Comparison of ENCODE assay signal across 33 cellular contexts in the genomic region with DNA sequence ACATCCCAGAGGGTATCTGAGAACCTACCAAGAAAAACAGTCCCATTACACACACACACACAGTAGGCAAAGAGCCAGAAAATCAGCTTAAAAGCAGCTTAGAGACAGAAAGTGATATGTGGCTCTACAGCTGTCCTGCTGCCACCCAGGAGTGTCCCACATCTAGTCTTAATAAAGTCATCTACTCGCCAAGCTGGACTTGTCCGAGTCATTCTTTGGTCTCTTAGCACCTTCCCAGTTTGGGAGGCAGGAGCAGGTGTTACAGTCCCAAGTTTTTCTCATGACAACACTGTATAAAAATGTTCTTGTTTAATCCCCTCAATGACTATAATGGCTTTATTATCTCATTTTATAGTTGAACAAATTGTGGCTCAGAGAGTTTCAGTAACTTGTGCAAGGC.
"Had no signal": no experiment of that assay in that cellular context is flagged by ENCODE, and none has a peak within 500 bp of the region (broad histone marks: within the 10 kb centered on the region; RNA-seq: fewer than 3 reads in every experiment).

No MANE protein-coding gene starts in this region.

- H3K36me3 Mint-ChIP-seq: activated CD4-positive, alpha-beta memory T cell treated with anti-CD3 and anti-CD28 coated beads for 36 hours; activated CD8-positive, alpha-beta memory T cell treated with anti-CD3 and anti-CD28 coated beads, Interleukin-2, amount 10 ng/mL, durations not matched to agents 7 days and 5 days; activated naive CD4-positive, alpha-beta T cell treated with anti-CD3 and anti-CD28 coated beads, Interleukin-2, amount 50 U/mL, for 24 hours; activated naive CD8-positive, alpha-beta T cell treated with anti-CD3 and anti-CD28 coated beads for 36 hours had no signal

- H3K36me3 ChIP-seq: adrenal gland, ascending aorta, colonic mucosa, esophagus squamous epithelium, heart left ventricle, WERI-Rb-1 had no signal

- H3K9me3 ChIP-seq: adrenal gland, ascending aorta, colonic mucosa, esophagus squamous epithelium, heart left ventricle had no signal

- H3K27me3 ChIP-seq: ascending aorta, colonic mucosa, esophagus squamous epithelium had no signal

- ATAC-seq: activated CD4-positive, alpha-beta T cell treated with anti-CD3 and anti-CD28 coated beads for 36 hours; activated CD8-positive, alpha-beta memory T cell treated with anti-CD3 and anti-CD28 coated beads, Interleukin-2, amount 10 ng/mL, durations not matched to agents 7 days and 5 days; activated CD8-positive, alpha-beta T cell treated with anti-CD3 and anti-CD28 coated beads, Interleukin-2, amount 10 ng/mL, durations not matched to agents 7 days and 5 days; activated naive CD8-positive, alpha-beta T cell treated with anti-CD3 and anti-CD28 coated beads, Interleukin-2, amount 50 U/mL, for 24 hours; heart left ventricle; T-helper 17 cell had no signal

- DNase-seq: activated B cell treated with CpG ODN at 0.5 μM for 24 hours; activated CD4-positive, alpha-beta memory T cell treated with anti-CD3 and anti-CD28 coated beads for 36 hours; activated CD4-positive, alpha-beta T cell treated with anti-CD3 and anti-CD28 coated beads for 36 hours; activated CD4-positive, alpha-beta T cell treated with anti-CD3 and anti-CD28 coated beads, Interleukin-2, amount 10 ng/mL, durations not matched to agents 24 days and 14 days; activated CD4-positive, CD25-positive, alpha-beta regulatory T cell treated with anti-CD3 and anti-CD28 coated beads, Interleukin-2, amount 50 U/mL, for 72 hours; activated CD8-positive, alpha-beta memory T cell treated with anti-CD3 and anti-CD28 coated beads, Interleukin-2, amount 10 ng/mL, durations not matched to agents 7 days and 5 days; activated CD8-positive, alpha-beta memory T cell treated with anti-CD3 and anti-CD28 coated beads, Interleukin-2, amount 50 U/mL, for 4 hours; activated CD8-positive, alpha-beta T cell treated with anti-CD3 and anti-CD28 coated beads, Interleukin-2, amount 10 ng/mL, durations not matched to agents 7 days and 5 days; activated effector memory CD4-positive, alpha-beta T cell treated with anti-CD3 and anti-CD28 coated beads, Interleukin-2, amount 50 U/mL, for 16 hours; activated naive CD4-positive, alpha-beta T cell treated with anti-CD3 and anti-CD28 coated beads for 36 hours; activated naive CD8-positive, alpha-beta T cell treated with anti-CD3 and anti-CD28 coated beads for 36 hours; activated naive CD8-positive, alpha-beta T cell treated with anti-CD3 and anti-CD28 coated beads, Interleukin-2, amount 50 U/mL, for 24 hours; activated T-cell treated with anti-CD3 and anti-CD28 coated beads, Interleukin-2, amount 50 U/mL, for 1 hour; activated T-cell treated with anti-CD3 and anti-CD28 coated beads, Interleukin-2, amount 50 U/mL, for 48 hours; adrenal gland; caudate nucleus; colonic mucosa; effector CD8-positive, alpha-beta T cell; esophagus squamous epithelium; heart left ventricle; T-helper 1 cell; T-helper 17 cell; T1000; WERI-Rb-1 had no signal

- H3K4me1 Mint-ChIP-seq: activated B cell treated with CpG ODN at 0.5 μM for 24 hours; activated CD4-positive, alpha-beta T cell treated with anti-CD3 and anti-CD28 coated beads for 36 hours; activated CD4-positive, alpha-beta T cell treated with anti-CD3 and anti-CD28 coated beads, Interleukin-2, amount 10 ng/mL, durations not matched to agents 24 days and 14 days; activated CD8-positive, alpha-beta memory T cell treated with anti-CD3 and anti-CD28 coated beads, Interleukin-2, amount 10 ng/mL, durations not matched to agents 7 days and 5 days; activated naive CD4-positive, alpha-beta T cell treated with anti-CD3 and anti-CD28 coated beads, Interleukin-2, amount 50 U/mL, for 24 hours; activated naive CD8-positive, alpha-beta T cell treated with anti-CD3 and anti-CD28 coated beads for 36 hours; activated naive CD8-positive, alpha-beta T cell treated with anti-CD3 and anti-CD28 coated beads, Interleukin-2, amount 50 U/mL, for 24 hours; T-helper 17 cell had no signal

- H3K4me1 ChIP-seq: adrenal gland, ascending aorta, colonic mucosa, esophagus squamous epithelium, heart left ventricle had no signal

- H3K9me3 Mint-ChIP-seq: activated B cell treated with CpG ODN at 0.5 μM for 24 hours; activated CD4-positive, alpha-beta memory T cell treated with anti-CD3 and anti-CD28 coated beads for 36 hours; activated CD4-positive, alpha-beta T cell treated with anti-CD3 and anti-CD28 coated beads, Interleukin-2, amount 10 ng/mL, durations not matched to agents 24 days and 14 days; activated naive CD4-positive, alpha-beta T cell treated with anti-CD3 and anti-CD28 coated beads for 36 hours; activated naive CD4-positive, alpha-beta T cell treated with anti-CD3 and anti-CD28 coated beads, Interleukin-2, amount 50 U/mL, for 24 hours; activated naive CD8-positive, alpha-beta T cell treated with anti-CD3 and anti-CD28 coated beads for 36 hours; activated naive CD8-positive, alpha-beta T cell treated with anti-CD3 and anti-CD28 coated beads, Interleukin-2, amount 50 U/mL, for 24 hours; activated T-helper 1 cell treated with anti-CD3 and anti-CD28 coated beads, Interleukin-12 subunit alpha, Interleukin-12 subunit beta, Interleukin-2, Interleukin-4 antibody, amounts not matched to agents 30 ng/mL and 10 ng/mL and 1 ng/mL, durations not matched to agents 14 hours and 24 hours and 36 hours; T-helper 2 cell treated with Interferon-gamma antibody and Interleukin-4, amounts not matched to agents 5 μg/mL and 100 μg/mL, for 36 hours had no signal

- H3K4me3 ChIP-seq: adrenal gland, ascending aorta, colonic mucosa, esophagus squamous epithelium, heart left ventricle had no signal

- H3K27ac Mint-ChIP-seq: activated B cell treated with CpG ODN at 0.5 μM for 24 hours; activated CD4-positive, alpha-beta memory T cell treated with anti-CD3 and anti-CD28 coated beads for 36 hours; activated CD4-positive, alpha-beta T cell treated with anti-CD3 and anti-CD28 coated beads for 36 hours; activated CD4-positive, alpha-beta T cell treated with anti-CD3 and anti-CD28 coated beads, Interleukin-2, amount 10 ng/mL, durations not matched to agents 24 days and 14 days; activated CD8-positive, alpha-beta memory T cell treated with anti-CD3 and anti-CD28 coated beads, Interleukin-2, amount 10 ng/mL, durations not matched to agents 7 days and 5 days; activated CD8-positive, alpha-beta T cell treated with anti-CD3 and anti-CD28 coated beads, Interleukin-2, amount 10 ng/mL, durations not matched to agents 7 days and 5 days; activated naive CD4-positive, alpha-beta T cell treated with anti-CD3 and anti-CD28 coated beads for 36 hours; activated naive CD4-positive, alpha-beta T cell treated with anti-CD3 and anti-CD28 coated beads, Interleukin-2, amount 50 U/mL, for 24 hours; activated naive CD8-positive, alpha-beta T cell treated with anti-CD3 and anti-CD28 coated beads for 36 hours; activated naive CD8-positive, alpha-beta T cell treated with anti-CD3 and anti-CD28 coated beads, Interleukin-2, amount 50 U/mL, for 24 hours; activated T-helper 1 cell treated with anti-CD3 and anti-CD28 coated beads, Interleukin-12 subunit alpha, Interleukin-12 subunit beta, Interleukin-2, Interleukin-4 antibody, amounts not matched to agents 30 ng/mL and 10 ng/mL and 1 ng/mL, durations not matched to agents 14 hours and 24 hours and 36 hours; activated T-helper 2 cell treated with anti-CD3 and anti-CD28 coated beads, Interferon-gamma antibody, Interleukin-2, Interleukin-4, amounts not matched to agents 10 μg/mL and 5 μg/mL and 100 μg/mL, durations not matched to agents 14 hours and 24 hours and 36 hours; T-helper 17 cell; T-helper 2 cell treated with Interferon-gamma antibody and Interleukin-4, amounts not matched to agents 5 μg/mL and 100 μg/mL, for 36 hours had no signal

- H3K27ac ChIP-seq: adrenal gland, ascending aorta, colonic mucosa, epithelial cell of prostate, esophagus squamous epithelium, heart left ventricle, WERI-Rb-1 had no signal

- H3K4me3 Mint-ChIP-seq: activated B cell treated with CpG ODN at 0.5 μM for 24 hours; activated CD4-positive, alpha-beta memory T cell treated with anti-CD3 and anti-CD28 coated beads for 36 hours; activated CD4-positive, alpha-beta T cell treated with anti-CD3 and anti-CD28 coated beads for 36 hours; activated CD4-positive, alpha-beta T cell treated with anti-CD3 and anti-CD28 coated beads, Interleukin-2, amount 10 ng/mL, durations not matched to agents 24 days and 14 days; activated CD8-positive, alpha-beta memory T cell treated with anti-CD3 and anti-CD28 coated beads, Interleukin-2, amount 10 ng/mL, durations not matched to agents 7 days and 5 days; activated CD8-positive, alpha-beta T cell treated with anti-CD3 and anti-CD28 coated beads, Interleukin-2, amount 10 ng/mL, durations not matched to agents 7 days and 5 days; activated naive CD4-positive, alpha-beta T cell treated with anti-CD3 and anti-CD28 coated beads for 36 hours; activated naive CD4-positive, alpha-beta T cell treated with anti-CD3 and anti-CD28 coated beads, Interleukin-2, amount 50 U/mL, for 24 hours; activated naive CD8-positive, alpha-beta T cell treated with anti-CD3 and anti-CD28 coated beads for 36 hours; activated naive CD8-positive, alpha-beta T cell treated with anti-CD3 and anti-CD28 coated beads, Interleukin-2, amount 50 U/mL, for 24 hours; activated T-helper 1 cell treated with anti-CD3 and anti-CD28 coated beads, Interleukin-12 subunit alpha, Interleukin-12 subunit beta, Interleukin-2, Interleukin-4 antibody, amounts not matched to agents 30 ng/mL and 10 ng/mL and 1 ng/mL, durations not matched to agents 14 hours and 24 hours and 36 hours; T-helper 17 cell; T-helper 2 cell treated with Interferon-gamma antibody and Interleukin-4, amounts not matched to agents 5 μg/mL and 100 μg/mL, for 36 hours had no signal

- FAIRE-seq: endometrium, endothelial cell of umbilical vein, frontal cortex had no signal

- H3K27me3 Mint-ChIP-seq: activated B cell treated with CpG ODN at 0.5 μM for 24 hours; activated CD4-positive, alpha-beta memory T cell treated with anti-CD3 and anti-CD28 coated beads for 36 hours; activated CD4-positive, alpha-beta T cell treated with anti-CD3 and anti-CD28 coated beads for 36 hours; activated CD4-positive, alpha-beta T cell treated with anti-CD3 and anti-CD28 coated beads, Interleukin-2, amount 10 ng/mL, durations not matched to agents 24 days and 14 days; activated CD8-positive, alpha-beta memory T cell treated with anti-CD3 and anti-CD28 coated beads, Interleukin-2, amount 10 ng/mL, durations not matched to agents 7 days and 5 days; activated naive CD4-positive, alpha-beta T cell treated with anti-CD3 and anti-CD28 coated beads, Interleukin-2, amount 50 U/mL, for 24 hours; activated naive CD8-positive, alpha-beta T cell treated with anti-CD3 and anti-CD28 coated beads for 36 hours; activated naive CD8-positive, alpha-beta T cell treated with anti-CD3 and anti-CD28 coated beads, Interleukin-2, amount 50 U/mL, for 24 hours; T-helper 17 cell had no signal
